ENCODE assay signal across 9 cellular contexts in the genomic region with DNA sequence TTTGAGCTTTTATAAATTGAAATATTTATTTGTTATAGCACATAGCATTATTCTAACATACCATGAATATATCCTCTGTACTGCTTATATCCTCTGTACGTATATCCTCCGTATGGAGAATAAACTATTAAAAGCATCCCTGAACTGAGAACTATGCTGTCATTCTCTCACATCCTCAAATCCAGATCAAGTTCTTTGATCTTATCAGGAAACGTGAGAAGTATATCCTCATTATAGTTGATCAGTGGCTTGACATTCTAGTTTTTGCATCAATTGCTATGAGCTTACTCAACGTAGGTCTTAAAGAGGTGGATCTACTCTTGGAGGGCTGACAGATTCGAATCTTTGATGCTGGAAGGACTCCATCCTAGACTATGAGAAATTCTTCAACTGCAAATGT. TPM values are rescaled to one million over a fixed set of nuclear protein-coding genes. Genes with fewer than 3 reads are reported as not detected.
"Had no signal": no experiment of that assay in that cellular context is flagged by ENCODE, and none has a peak within 500 bp of the region (broad histone marks: within the 10 kb centered on the region; RNA-seq: fewer than 3 reads in every experiment).

No MANE protein-coding gene starts in this region.

- H3K4me2 ChIP-seq: KMS-11 had no signal

- H3K4me3 ChIP-seq: K562 had no signal

- H3K27ac ChIP-seq: HL-60, KMS-11 had no signal

- FAIRE-seq: HepG2, K562 had no signal

- ATAC-seq: HepG2, K562 had no signal

- H3K9ac ChIP-seq: KMS-11 had no signal

- DNase-seq: IMR-90, KBM-7, KG1 had no signal

RNA-seq across cellular contexts. Expression of gene IL7R, which starts 37.4 kb away (rescaled TPM):
- total RNA-seq: HepG2, HT-29 had no signal
- polyA plus RNA-seq: HepG2 had no signal

RNA-seq across cellular contexts. Expression of gene CAPSL, which starts 44.3 kb away (rescaled TPM):
- total RNA-seq: HepG2, HT-29, IMR-90, K562 had no signal
- polyA plus RNA-seq: HepG2, IgD-negative memory B cell, K562 had no signal
